In genomic region chr14:64773046-64773445, GRCh38 we compare ENCODE assay signal across 18 cellular contexts.
DNase-seq lines count a peak whose midpoint lies in the region; ATAC-seq, FAIRE-seq and TF ChIP-seq lines count a peak whose summit lies in the region.
"Had no signal": no experiment of that assay in that cellular context is flagged by ENCODE, and none has a peak within 500 bp of the region (broad histone marks: within the 10 kb centered on the region; RNA-seq: fewer than 3 reads in every experiment).

No MANE protein-coding gene starts in this region.

- H2AK5ac ChIP-seq in H1 (ENCODE audit: low read depth, low read length), result 0 out of 2 replicates have a peak overlapping the region, but pooled peaks have one; percentile 3

- no peak overlapping the region for H3K9ac ChIP-seq in H1 (replicated peaks in 1 of 4; ENCODE audit: extremely low read depth in 1 of 4, low read depth in 3 of 4, low read length in 3 of 4)

- no peak overlapping the region for H4K8ac ChIP-seq in H1 (ENCODE audit: extremely low read depth, insufficient read depth, low read length)

- H4K20me1 ChIP-seq in H1 (replicated peaks in 1 of 2; ENCODE audit: control insufficient read depth in 1 of 2, insufficient read depth in 2 of 2, low read length in 2 of 2), result no peaks in the 10 kb centered on the region

- 96 to 98% methylated on average over 18 of the region's 18 CpGs for WGBS in heart right ventricle, 2 donors
- WGBS in H1 (ENCODE audit: extremely low coverage in 1 of 2, insufficient coverage in 1 of 2, insufficient read length in 1 of 2, insufficient replicate concordance in 2 of 2, low coverage in 1 of 2, low lambda C conversion rate in 2 of 2, missing lambda C conversion rate in 1 of 2), 2 experiments, result 88% methylated on average over 18 of the region's 18 CpGs; no CpG with 5 or more reads in 1 of the 2 experiments

- H2BK12ac ChIP-seq in H1 (ENCODE audit: low read depth, low read length), result no peak overlapping the region

- intact Hi-C loops in Right ventricle myocardium inferior (cut with DNase I) (no loop called here), heart right ventricle (cut with DNase I) (loop anchor here in 1 of 10 donors (10.0 kb wide), 1 partner anchor 228 kb away; the partner anchor contains the start of genes HSPA2 and PPP1R36)

- TF ChIP-seq CTCF in heart right ventricle (IDR thresholded peaks at IDR 0.05) (no peak), NB4 (IDR thresholded peaks at IDR 0.05; ENCODE audit: low read depth, low read length) (no peak), H1 (IDR thresholded peaks at IDR 0.05; ENCODE audit: control extremely low read depth in 1 of 3, insufficient read depth in 1 of 3, low read depth in 1 of 3, low read length in 3 of 3) (no peak)

- no peak overlapping the region for H4K5ac ChIP-seq in H1 (ENCODE audit: insufficient read length, low read depth, low read length)

- H3K36me3 ChIP-seq in heart right ventricle, result peaks cover 0 to 60% (median 0%) of the 10 kb centered on the region in 9 donors
- no peaks in the 10 kb centered on the region for H3K36me3 ChIP-seq in H1 (ENCODE audit: control insufficient read depth in 2 of 4, insufficient read depth in 4 of 4, low read length in 3 of 4)
- H3K36me3 ChIP-seq: HAP-1 had no signal

- TF ChIP-seq POLR2A in NB4 (IDR thresholded peaks at IDR 0.05; ENCODE audit: extremely low read depth, insufficient read length) (no peak), H1 (IDR thresholded peaks at IDR 0.05; ENCODE audit: control extremely low read depth in 1 of 2, low read depth in 2 of 2, low read length in 2 of 2) (no peak)

- POLR2A ChIA-PET in H1 (lab: Charles Lee; ENCODE audit: partially characterized antibody), result no interaction called here

- no peak overlapping the region for H3K14ac ChIP-seq in H1 (ENCODE audit: insufficient read length)

- no peak overlapping the region for H3K4me2 ChIP-seq in H1 (ENCODE audit: insufficient read depth in 1 of 2, low read depth in 2 of 2, low read length in 2 of 2)
- H3K4me2 ChIP-seq: A549 had no signal

- no peak overlapping the region for H3K56ac ChIP-seq in H1 (replicated peaks; ENCODE audit: insufficient read length, low read depth, low read length)

- no peak overlapping the region for H2BK120ac ChIP-seq in H1 (replicated peaks; ENCODE audit: low read depth, low read length)

- CTCF ChIA-PET in H1 (lab: Charles Lee; ENCODE audit: partially characterized antibody), result interaction anchor here (0.8 to 9.1 kb wide), 24 partner anchors 7 to 247 kb away, joined by 3 to 96 read pairs (median 5); no protein-coding TSS in a partner anchor

- H3K27me3 ChIP-seq in heart right ventricle (no peaks in the 10 kb centered on the region), H1 (replicated peaks in 1 of 4; ENCODE audit: control insufficient read depth in 3 of 4, extremely low read depth in 1 of 4, insufficient read depth in 3 of 4, low read length in 3 of 4) (no peaks in the 10 kb centered on the region)

- no peak overlapping the region for H2BK20ac ChIP-seq in H1 (ENCODE audit: low read length)

- H3K23ac ChIP-seq in H1 (ENCODE audit: insufficient read length), result no peak overlapping the region

- H2AFZ ChIP-seq in H1 (ENCODE audit: low read length), result no peak overlapping the region

- no peaks in the 10 kb centered on the region for H3K23me2 ChIP-seq in H1 (ENCODE audit: low read depth, low read length)

- in situ Hi-C loops in G401 (cut with HindIII; ENCODE audit: low sequenced_read_pairs), result no loop called here

- H3K9me3 ChIP-seq in heart right ventricle, result no peaks in the 10 kb centered on the region
- H3K9me3 ChIP-seq in H1 (ENCODE audit: insufficient read depth in 2 of 2, low read depth in 1 of 2, low read length in 1 of 2), result peaks cover 15 to 26% of the 10 kb centered on the region in 2 experiments
- H3K9me3 ChIP-seq: A549 had no signal

- no peak overlapping the region for H3K18ac ChIP-seq in H1 (ENCODE audit: extremely low read depth, low read length)

- H3K79me2 ChIP-seq in H1 (ENCODE audit: control insufficient read depth in 1 of 2, insufficient read depth in 2 of 2, low read length in 2 of 2), result no peaks in the 10 kb centered on the region

- H3K79me1 ChIP-seq in H1 (ENCODE audit: low read depth, low read length), result no peaks in the 10 kb centered on the region

- TF ChIP-seq EP300 in H1 (IDR thresholded peaks at IDR 0.05; ENCODE audit: borderline replicate concordance in 1 of 2, low read depth in 2 of 2, low read length in 2 of 2), result no peak

- H3K4me3 ChIP-seq in heart right ventricle, result no peak overlapping the region
- no peak overlapping the region for H3K4me3 ChIP-seq in NB4 (ENCODE audit: low read depth, low read length)
- no peak overlapping the region for H3K4me3 ChIP-seq in H1 (ENCODE audit: extremely low read depth in 1 of 4, insufficient read depth in 2 of 4, low read depth in 3 of 4, low read length in 4 of 4)
- H3K4me3 ChIP-seq: A549, HAP-1 had no signal

- H3K27ac ChIP-seq in heart right ventricle (no peak overlapping the region), H1 (ENCODE audit: low read depth, low read length) (no peak overlapping the region)
- H3K27ac ChIP-seq: 22Rv1, A549, C4-2B, HL-60 had no signal

- H3K4ac ChIP-seq in H1 (replicated peaks; ENCODE audit: insufficient read length, low read depth, low read length), result no peak overlapping the region

- no peak overlapping the region for H4K91ac ChIP-seq in H1 (replicated peaks; ENCODE audit: insufficient read length, low read length)

- peak; percentile 45 for DNase-seq in Right ventricle myocardium inferior (ENCODE audit: missing footprints)
- no peak for DNase-seq in heart right ventricle
- peak; percentile 38 for DNase-seq in NB4 (ENCODE audit: low read depth)
- DNase-seq in H1 (ENCODE audit: low read depth in 1 of 2, low spot score in 2 of 2), result no peak
- no peak for DNase-seq in urothelium cell line (ENCODE audit: low spot score)
- no peak for DNase-seq in RKO (ENCODE audit: low spot score)
- DNase-seq in G401 (ENCODE audit: low spot score), result no peak
- DNase-seq: AML-193; Caco-2; CD4-positive, alpha-beta T cell; GDM1 had no signal

- FAIRE-seq in H1 (lab: Jason Lieb, UNC) (no peak), urothelium cell line (lab: Jason Lieb, UNC) (peak; percentile 13)
- FAIRE-seq: A549, D721Med, GM19239 had no signal

- no peak for ATAC-seq in Right ventricle myocardium inferior
- no peak for ATAC-seq in heart right ventricle

- H3K4me1 ChIP-seq in heart right ventricle (peaks cover 0 to 18% (median 12%) of the 10 kb centered on the region in 9 donors), H1 (replicated peaks in 1 of 4; ENCODE audit: control insufficient read depth in 3 of 4, insufficient read depth in 4 of 4, low read length in 3 of 4) (no peaks in the 10 kb centered on the region; a peak in 1 of 7 replicates)
- H3K4me1 ChIP-seq: A549, Caco-2, HAP-1 had no signal

- no peak overlapping the region for H2BK15ac ChIP-seq in H1 (ENCODE audit: low read length)

- H2BK5ac ChIP-seq in H1 (ENCODE audit: low read depth, low read length), result no peak overlapping the region

- no peak for TF ChIP-seq RAD21 in H1 (IDR thresholded peaks at IDR 0.05 in 1 of 2, conservative IDR thresholded peaks at IDR 0.05 in 1 of 2; ENCODE audit: low read depth in 2 of 2, low read length in 2 of 2)

TF ChIP-seq in H1, 55 proteins besides CTCF, POLR2A, EP300 and RAD21 (continues in another document):
- TF ChIP-seq USF2 (IDR thresholded peaks at IDR 0.05; ENCODE audit: low read length), result no peak
- no peak for TF ChIP-seq NRF1 (IDR thresholded peaks at IDR 0.05; ENCODE audit: low read depth, low read length)
- TF ChIP-seq MAFK (IDR thresholded peaks at IDR 0.05; ENCODE audit: low read depth, low read length), result no peak
- no peak for TF ChIP-seq BRCA1 (IDR thresholded peaks at IDR 0.05; ENCODE audit: low read depth, low read length)

Comparison
In these comparisons a context has a peak if more than half of its experiments do, and no peak if none do; other contexts are left out.
1. DNase-seq: peak in Right ventricle myocardium inferior (single experiment) and NB4 (single experiment); none in heart right ventricle (0 of 2), H1 (0 of 2), urothelium cell line (single experiment), RKO (single experiment) and G401 (single experiment).